ENCODE assay signal across 27 cellular contexts in genomic region chrX:152932144-152932543, GRCh38.
"Had no signal": no experiment of that assay in that cellular context is flagged by ENCODE, and none has a peak within 500 bp of the region (broad histone marks: within the 10 kb centered on the region; RNA-seq: fewer than 3 reads in every experiment).

No MANE protein-coding gene starts in this region.

- DNase-seq: naive thymus-derived CD4-positive, alpha-beta T cell; natural killer cell; occipital lobe; ovary; retina; stimulated activated CD4-positive, alpha-beta T cell treated with anti-CD3 and anti-CD28 coated beads, Interleukin-15, amount 100 ng/mL, for 24 hours; stimulated activated CD4-positive, alpha-beta T cell treated with anti-CD3 and anti-CD28 coated beads, Interleukin-2, amount 100 ng/mL, for 24 hours; stimulated activated CD4-positive, alpha-beta T cell treated with anti-CD3 and anti-CD28 coated beads, Interleukin-2, amount 100 ng/mL, for 48 hours; stimulated activated CD4-positive, alpha-beta T cell treated with anti-CD3 and anti-CD28 coated beads, Interleukin-4, amount 100 ng/mL, for 24 hours; stimulated activated naive B cell treated with anti-CD40 and anti-IgM and Interleukin-4, amounts not matched to agents 10 μg/mL and 1 μg/mL and 100 μg/mL, for 72 hours; stimulated activated naive CD4-positive, alpha-beta T cell treated with Interleukin-2 at 50 U/mL for 16 hours; stomach; thyroid gland; trophoblast cell; upper lobe of left lung had no signal

- H3K36me3 ChIP-seq: neural progenitor cell, ovary, prostate gland, right lobe of liver, thoracic aorta, thyroid gland, tibial nerve, upper lobe of left lung, vagina had no signal

- ATAC-seq: naive thymus-derived CD4-positive, alpha-beta T cell; natural killer cell; right cardiac atrium; right lobe of liver; stimulated activated effector memory CD8-positive, alpha-beta T cell treated with anti-CD3 and anti-CD28 coated beads, Interleukin-12 subunit alpha, Interleukin-12 subunit beta, amount 100 ng/mL, for 72 hours; stimulated activated naive B cell treated with anti-CD40 and anti-IgM and Interleukin-4, amounts not matched to agents 10 μg/mL and 1 μg/mL and 100 μg/mL, for 72 hours had no signal

- H3K9me3 ChIP-seq: ovary, prostate gland, right lobe of liver, stomach, thoracic aorta, thyroid gland, tibial nerve, upper lobe of left lung, vagina had no signal

- H3K27ac ChIP-seq: neural progenitor cell, ovary, parathyroid adenoma, prostate gland, right lobe of liver, skin epidermis, stomach, thoracic aorta, thyroid gland, tibial nerve, upper lobe of left lung, vagina had no signal

- H3K4me1 ChIP-seq: neural progenitor cell, parathyroid adenoma, prostate gland, right lobe of liver, stomach, thyroid gland, tibial nerve, upper lobe of left lung, vagina had no signal

- FAIRE-seq: urothelium cell line had no signal

- H3K27me3 ChIP-seq: neural progenitor cell, ovary, thyroid gland, tibial nerve, vagina had no signal

- H3K4me3 ChIP-seq: neural progenitor cell, ovary, prostate gland, right lobe of liver, skin epidermis, smooth muscle cell, stomach, thoracic aorta, thyroid gland, tibial nerve, upper lobe of left lung, vagina had no signal
